Comparison of ENCODE assay signal across 1 cellular context in the genomic region with DNA sequence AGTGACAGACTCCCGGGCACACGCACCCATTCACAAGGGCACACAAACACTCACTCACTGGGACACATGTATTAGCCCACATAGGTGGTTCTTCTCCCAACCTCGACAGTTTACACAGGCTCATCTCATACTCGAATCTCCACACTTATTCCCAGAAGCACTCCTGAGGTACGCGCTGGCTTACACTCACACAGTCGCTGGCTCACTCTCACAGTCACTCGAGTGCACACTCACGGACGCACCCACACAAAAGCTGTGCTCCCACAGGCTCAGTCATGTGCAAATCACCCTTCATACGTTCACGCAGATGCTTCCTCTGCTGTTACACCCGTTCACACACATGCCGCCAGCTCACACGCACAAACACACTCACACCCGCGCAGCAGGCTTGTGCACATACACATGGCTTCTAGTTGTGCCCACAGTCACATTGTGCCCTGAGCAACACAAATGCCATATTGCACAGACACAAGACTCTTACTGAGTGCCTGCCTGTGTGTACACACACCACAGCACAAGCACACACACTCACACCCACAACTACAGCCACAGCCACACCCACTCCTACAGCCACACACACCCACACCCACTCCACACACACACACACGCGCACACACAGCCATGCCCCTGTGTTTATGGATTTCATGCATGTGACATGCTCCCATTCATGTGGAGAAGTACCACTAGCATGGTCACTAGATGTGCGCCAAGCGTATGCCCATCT.
TF ChIP-seq lines count a peak whose summit lies in the region.

No MANE protein-coding gene starts in this region.

TF ChIP-seq in IMR-90, 13 proteins besides CTCF, POLR2A, EP300 and RAD21:
- TF ChIP-seq MXI1 (IDR thresholded peaks at IDR 0.05; ENCODE audit: borderline replicate concordance, low read depth, low read length), result no peak
- no peak for TF ChIP-seq USF2 (IDR thresholded peaks at IDR 0.05; ENCODE audit: low read depth, low read length)
- TF ChIP-seq SMC3 (IDR thresholded peaks at IDR 0.05; ENCODE audit: low read depth, low read length), result no peak
- no peak for TF ChIP-seq FOS (IDR thresholded peaks at IDR 0.05; ENCODE audit: low read depth, low read length)
- no peak for TF ChIP-seq MAZ (IDR thresholded peaks at IDR 0.05; ENCODE audit: borderline replicate concordance, low read depth, low read length)
- TF ChIP-seq RFX5 (IDR thresholded peaks at IDR 0.05; ENCODE audit: low read depth, low read length), result no peak
- TF ChIP-seq ELK1 (IDR thresholded peaks at IDR 0.05; ENCODE audit: borderline replicate concordance, low read depth, low read length), result no peak
- TF ChIP-seq BHLHE40 (IDR thresholded peaks at IDR 0.05; ENCODE audit: low read depth, low read length), result no peak
- TF ChIP-seq MAFK (IDR thresholded peaks at IDR 0.05; ENCODE audit: low read depth, low read length), result no peak
- TF ChIP-seq NFE2L2 (IDR thresholded peaks at IDR 0.05; ENCODE audit: low read depth, low read length), result no peak
- no peak for TF ChIP-seq CEBPB (IDR thresholded peaks at IDR 0.05; ENCODE audit: low read depth, low read length)
- no peak for TF ChIP-seq RCOR1 (IDR thresholded peaks at IDR 0.05; ENCODE audit: insufficient replicate concordance, low read length)
- TF ChIP-seq CHD1 (IDR thresholded peaks at IDR 0.05; ENCODE audit: low read depth, low read length), result no peak
TF ChIP-seq in IMR-90: peak in this region for 0.
